ENCODE assay signal across 8 cellular contexts in the genomic region with DNA sequence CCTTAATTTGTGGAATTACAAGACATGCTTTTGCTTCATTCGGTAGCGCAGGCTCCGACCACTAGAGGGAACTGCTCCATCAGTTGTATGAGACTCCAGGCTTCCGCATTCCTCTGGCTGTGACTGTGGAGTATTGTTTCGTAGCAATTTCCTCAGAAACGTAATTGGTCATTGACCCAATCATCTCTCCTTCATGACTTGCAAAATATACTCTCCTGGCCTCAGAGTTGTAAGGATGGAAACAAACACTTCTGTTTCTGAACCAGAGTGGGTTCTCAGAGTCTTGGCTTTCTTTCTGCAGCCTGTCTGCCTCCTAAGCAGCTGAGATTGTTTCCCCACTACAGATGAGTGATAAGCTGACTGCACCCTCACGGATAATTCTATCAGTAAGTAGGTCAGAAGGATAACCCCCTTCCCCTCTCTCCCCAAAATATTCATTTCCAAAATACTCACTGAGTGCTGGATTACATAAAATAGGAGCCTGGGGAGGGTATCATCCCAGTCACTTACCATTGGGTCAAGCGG.
DNase-seq lines count a peak whose midpoint lies in the region; ATAC-seq and TF ChIP-seq lines count a peak whose summit lies in the region.

No MANE protein-coding gene starts in this region.

- no peak overlapping the region for H3K23ac ChIP-seq in mesenchymal stem cell (ENCODE audit: low read length in 2 of 2)

- peak overlapping the region in 5 of 7 donors; percentile 13 to 58 (median 52) for H3K4me3 Mint-ChIP-seq in CD8-positive, alpha-beta memory T cell
- H3K4me3 Mint-ChIP-seq in endodermal cell: peak overlapping the region; percentile 35

- peak overlapping the region in 1 of 2 experiments; percentile 40 for H3K4ac ChIP-seq in mesenchymal stem cell (ENCODE audit: low read depth in 1 of 2, low read length in 2 of 2)

- peak overlapping the region; percentile 7 to 8 for H3K18ac ChIP-seq in mesenchymal stem cell (ENCODE audit: low read depth in 1 of 2, low read length in 2 of 2)

- no peak overlapping the region for H3K14ac ChIP-seq in mesenchymal stem cell (ENCODE audit: low read length in 2 of 2)

- POLR2A ChIA-PET in CD8-positive, alpha-beta memory T cell (lab: Charles Lee): no interaction called here

- no peaks in the 10 kb centered on the region for H3K36me3 Mint-ChIP-seq in CD8-positive, alpha-beta memory T cell
- no peaks in the 10 kb centered on the region for H3K36me3 Mint-ChIP-seq in endodermal cell (ENCODE audit: low read depth)

- CTCF ChIA-PET in CD8-positive, alpha-beta memory T cell (lab: Charles Lee): no interaction called here

- H3K79me1 ChIP-seq in mesenchymal stem cell (replicated peaks; ENCODE audit: low read length, poor library complexity, severe bottlenecking): no peaks in the 10 kb centered on the region

- H2AK5ac ChIP-seq in mesenchymal stem cell (ENCODE audit: low read length, severe bottlenecking): peak overlapping the region; percentile 39

- H4K8ac ChIP-seq in mesenchymal stem cell (ENCODE audit: low read length): peak overlapping the region; percentile 58

- peak overlapping the region; percentile 17 for H3K4me2 ChIP-seq in mesenchymal stem cell (ENCODE audit: low read length, poor library complexity, severe bottlenecking)

- H3K4me1 ChIP-seq in CD8-positive, alpha-beta memory T cell (ENCODE audit: insufficient read depth, low read length): no peaks in the 10 kb centered on the region
- H3K4me1 ChIP-seq in endodermal cell (ENCODE audit: control insufficient read depth, insufficient read depth, low read length): no peaks in the 10 kb centered on the region
- no peaks in the 10 kb centered on the region for H3K4me1 ChIP-seq in mesenchymal stem cell (ENCODE audit: control insufficient read depth, insufficient read depth, low read depth, low read length)

- peak overlapping the region; percentile 58 for H2BK120ac ChIP-seq in mesenchymal stem cell (ENCODE audit: low read depth, low read length)

- no peaks in the 10 kb centered on the region for H3K9me3 ChIP-seq in CD8-positive, alpha-beta memory T cell (ENCODE audit: low read length)
- H3K9me3 ChIP-seq in endodermal cell (ENCODE audit: control insufficient read depth, low read length) (peaks cover 11% of the 10 kb centered on the region), mesenchymal stem cell (ENCODE audit: control insufficient read depth, low read length) (no peaks in the 10 kb centered on the region)

- H4K91ac ChIP-seq in mesenchymal stem cell (ENCODE audit: low read length): peak overlapping the region; percentile 56

- H2BK15ac ChIP-seq in mesenchymal stem cell (ENCODE audit: low read depth, poor library complexity, severe bottlenecking): no peak overlapping the region

- 0 to 29% methylated on average over 4 to 8 of the region's 8 CpGs for WGBS in endodermal cell (ENCODE audit: insufficient coverage in 1 of 2, insufficient read length in 1 of 2), 2 experiments
- 17% methylated on average over 8 of the region's 8 CpGs for WGBS in mesenchymal stem cell

- H3K27me3 ChIP-seq in CD8-positive, alpha-beta memory T cell (ENCODE audit: insufficient read depth, low read length, poor library complexity, severe bottlenecking): no peaks in the 10 kb centered on the region
- H3K27me3 ChIP-seq in endodermal cell (ENCODE audit: control insufficient read depth, insufficient read depth, low read length, poor library complexity, severe bottlenecking) (no peaks in the 10 kb centered on the region), mesenchymal stem cell (ENCODE audit: control insufficient read depth in 1 of 2, insufficient read depth in 1 of 2, low read length in 2 of 2) (no peaks in the 10 kb centered on the region)

- no peak overlapping the region for H2BK5ac ChIP-seq in mesenchymal stem cell (ENCODE audit: low read depth, low read length, poor library complexity, severe bottlenecking)

- H3K9me3 Mint-ChIP-seq in CD8-positive, alpha-beta memory T cell: no peaks in the 10 kb centered on the region
- peaks cover 8% of the 10 kb centered on the region for H3K9me3 Mint-ChIP-seq in endodermal cell

- peak overlapping the region; percentile 9 for H3K4me3 ChIP-seq in CD8-positive, alpha-beta memory T cell (ENCODE audit: low read length)
- H3K4me3 ChIP-seq in endodermal cell (ENCODE audit: low read length) (peak overlapping the region; percentile 6), mesenchymal stem cell (ENCODE audit: insufficient read depth in 1 of 2, low read depth in 1 of 2, low read length in 2 of 2) (peak overlapping the region in 1 of 2 experiments; percentile 63)

- peak; percentile 94 for TF ChIP-seq CTCF in endodermal cell (conservative IDR thresholded peaks at IDR 0.05)

- no peak overlapping the region for H3K27ac Mint-ChIP-seq in CD8-positive, alpha-beta memory T cell
- peak overlapping the region; percentile 92 for H3K27ac Mint-ChIP-seq in endodermal cell

- no peaks in the 10 kb centered on the region for H3K36me3 ChIP-seq in CD8-positive, alpha-beta memory T cell (ENCODE audit: insufficient read depth, low read length)
- H3K36me3 ChIP-seq in endodermal cell (ENCODE audit: control insufficient read depth, insufficient read depth, low read length) (no peaks in the 10 kb centered on the region), mesenchymal stem cell (ENCODE audit: control insufficient read depth in 1 of 2, insufficient read depth in 2 of 2, low read depth in 1 of 2, low read length in 2 of 2) (no peaks in the 10 kb centered on the region)

- peaks cover 0 to 3% of the 10 kb centered on the region in 2 donors for H3K27me3 Mint-ChIP-seq in CD8-positive, alpha-beta memory T cell
- no peaks in the 10 kb centered on the region for H3K27me3 Mint-ChIP-seq in endodermal cell (ENCODE audit: insufficient read depth)

- peaks cover 2 to 9% (median 8%) of the 10 kb centered on the region in 3 donors for H3K4me1 Mint-ChIP-seq in CD8-positive, alpha-beta memory T cell
- peaks cover 4% of the 10 kb centered on the region for H3K4me1 Mint-ChIP-seq in endodermal cell

- H3K27ac ChIP-seq in CD8-positive, alpha-beta memory T cell (ENCODE audit: low read depth, low read length): no peak overlapping the region
- H3K27ac ChIP-seq in endodermal cell (ENCODE audit: low read depth, low read length): no peak overlapping the region
- H3K27ac ChIP-seq in mesenchymal stem cell (ENCODE audit: low read length, poor library complexity, severe bottlenecking): peak overlapping the region; percentile 2

- ATAC-seq in GM19372 (IDR thresholded peaks at IDR 0.05; ENCODE audit: low read depth, unreplicated experiment) (peak; percentile 90), HG03442 (IDR thresholded peaks at IDR 0.05; ENCODE audit: unreplicated experiment) (peak; percentile 88)

- peak overlapping the region; percentile 31 to 97 for H2BK12ac ChIP-seq in mesenchymal stem cell (ENCODE audit: low read length in 2 of 2)

- H3K9ac ChIP-seq in endodermal cell (ENCODE audit: extremely low read depth, low read length, poor library complexity, severe bottlenecking) (no peak overlapping the region), mesenchymal stem cell (ENCODE audit: low read length) (peak overlapping the region; percentile 86)

- H2AFZ ChIP-seq in mesenchymal stem cell (ENCODE audit: low read depth, low read length): no peak overlapping the region

- DNase-seq in CD8-positive, alpha-beta memory T cell: peak in 4 of 5 donors; percentile 1 to 46 (median 7)
- DNase-seq in NCI-H460 (ENCODE audit: extremely low read depth, low read depth) (peak; percentile 90), endodermal cell (peak; percentile 93), mesenchymal stem cell (peak; percentile 97)
- DNase-seq in activated CD4-positive, alpha-beta T cell treated with anti-CD3 and anti-CD28 coated beads, Interleukin-2, amount 50 U/mL, for 1 hour: peak; percentile 25
- DNase-seq in stimulated activated CD8-positive, alpha-beta memory T cell treated with anti-CD3 and anti-CD28 coated beads, Interleukin-15, amount 100 ng/mL, for 1 hour (ENCODE audit: low read depth): peak; percentile 8

Comparison
In these comparisons a context has a peak if more than half of its experiments do, and no peak if none do; other contexts are left out.
1. DNase-seq: peak in every context shown above with its lines; median percentile 97 in mesenchymal stem cell; 93 in endodermal cell; 90 in NCI-H460; 25 in activated CD4-positive, alpha-beta T cell treated with anti-CD3 and anti-CD28 coated beads, Interleukin-2, amount 50 U/mL, for 1 hour; 8 in stimulated activated CD8-positive, alpha-beta memory T cell treated with anti-CD3 and anti-CD28 coated beads, Interleukin-15, amount 100 ng/mL, for 1 hour; 7 in CD8-positive, alpha-beta memory T cell.